Comparison of ENCODE assay signal across 26 cellular contexts in genomic region chr3:72560857-72561675, GRCh38.
DNase-seq lines count a peak whose midpoint lies in the region; ATAC-seq and TF ChIP-seq lines count a peak whose summit lies in the region.
"Had no signal": no experiment of that assay in that cellular context is flagged by ENCODE, and none has a peak within 500 bp of the region (broad histone marks: within the 10 kb centered on the region; RNA-seq: fewer than 3 reads in every experiment).

No MANE protein-coding gene starts in this region.

- peaks cover 3% of the 10 kb centered on the region for H3K27me3 Mint-ChIP-seq in brain
- H3K27me3 Mint-ChIP-seq: activated naive CD8-positive, alpha-beta T cell; stimulated activated naive CD8-positive, alpha-beta T cell treated with anti-CD3 and anti-CD28 coated beads, Interleukin-15, amount 100 ng/mL, for 72 hours had no signal

- H3K36me3 ChIP-seq in spleen = no peaks in the 10 kb centered on the region
- no peaks in the 10 kb centered on the region for H3K36me3 ChIP-seq in left lung
- no peaks in the 10 kb centered on the region for H3K36me3 ChIP-seq in testis (ENCODE audit: low read depth, missing control alignments)
- H3K36me3 ChIP-seq: transverse colon had no signal

- H3K4me3 Mint-ChIP-seq in brain = peak overlapping the region in 1 of 5 experiments; percentile 3
- H3K4me3 Mint-ChIP-seq: activated naive CD8-positive, alpha-beta T cell; CD8-positive, alpha-beta T cell; stimulated activated naive CD8-positive, alpha-beta T cell treated with anti-CD3 and anti-CD28 coated beads, Interleukin-15, amount 100 ng/mL, for 72 hours; T-helper 2 cell treated with Interferon-gamma antibody and Interleukin-4, amounts not matched to agents 5 μg/mL and 100 μg/mL, for 36 hours had no signal

- DNase-seq in DMS79 treated with DMSO at 0.1 percent for 48 hours (lab: John Stamatoyannopoulos, UW) = peak; percentile 6
- no peak for DNase-seq in DMS79 (lab: John Stamatoyannopoulos, UW)
- DNase-seq in iPS DF 19.7 (ENCODE audit: low read depth, low spot score) = peak; percentile 40
- no peak for DNase-seq in spleen
- no peak for DNase-seq in stimulated activated CD4-positive, alpha-beta T cell treated with anti-CD3 and anti-CD28 coated beads, Interleukin-2, amount 100 ng/mL, for 24 hours
- DNase-seq in left lung = no peak
- no peak for DNase-seq in testis
- DNase-seq: activated CD8-positive, alpha-beta memory T cell treated with anti-CD3 and anti-CD28 coated beads, Interleukin-2, amount 50 U/mL, for 4 hours; CD8-positive, alpha-beta T cell; left ventricle myocardium superior; MM.1S; NCI-H1436 treated with DMSO at 0.1 percent for 48 hours; NCI-H2171; NCI-H526; retina; RPMI8226; SK-N-SH; stimulated activated naive CD8-positive, alpha-beta T cell treated with anti-CD3 and anti-CD28 coated beads, Interleukin-15, amount 100 ng/mL, for 72 hours; transverse colon had no signal

- H3K4me1 ChIP-seq in spleen = peaks cover 0 to 35% (median 3%) of the 10 kb centered on the region in 6 donors
- peaks cover 0 to 17% of the 10 kb centered on the region in 2 donors for H3K4me1 ChIP-seq in left lung
- H3K4me1 ChIP-seq in testis = no peaks in the 10 kb centered on the region
- H3K4me1 ChIP-seq: transverse colon had no signal

- no peak for TF ChIP-seq POLR2A in spleen (IDR thresholded peaks at IDR 0.05)
- no peak for TF ChIP-seq POLR2A in testis (IDR thresholded peaks at IDR 0.05)

- H3K4me3 ChIP-seq in spleen (no peak overlapping the region), left lung (no peak overlapping the region), testis (no peak overlapping the region)
- H3K4me3 ChIP-seq: K562, transverse colon had no signal

- no peaks in the 10 kb centered on the region for H3K27me3 ChIP-seq in spleen (replicated peaks in 1 of 7)
- H3K27me3 ChIP-seq in left lung = no peaks in the 10 kb centered on the region
- H3K27me3 ChIP-seq in testis = no peaks in the 10 kb centered on the region
- H3K27me3 ChIP-seq: transverse colon had no signal

- intact Hi-C loops in spleen (cut with DNase I; ENCODE audit: low total_unique reads) (no loop called here), left lung (cut with DNase I) (no loop called here), testis (cut with DNase I; ENCODE audit: low total_unique reads) (no loop called here)

- peak overlapping the region; percentile 43 to 93 (median 87) for H3K27ac Mint-ChIP-seq in brain
- H3K27ac Mint-ChIP-seq: activated naive CD8-positive, alpha-beta T cell; activated T-helper 2 cell treated with anti-CD3 and anti-CD28 coated beads, Interferon-gamma antibody, Interleukin-2, Interleukin-4, amounts not matched to agents 10 μg/mL and 5 μg/mL and 100 μg/mL, durations not matched to agents 14 hours and 24 hours and 36 hours; CD8-positive, alpha-beta T cell; T-helper 2 cell treated with Interferon-gamma antibody and Interleukin-4, amounts not matched to agents 5 μg/mL and 100 μg/mL, for 36 hours had no signal

- H3K4me1 Mint-ChIP-seq in brain = peaks cover 9% of the 10 kb centered on the region
- H3K4me1 Mint-ChIP-seq: stimulated activated naive CD8-positive, alpha-beta T cell treated with anti-CD3 and anti-CD28 coated beads, Interleukin-15, amount 100 ng/mL, for 72 hours had no signal

- 74 to 87% (median 84%) methylated on average over 8 of the region's 8 CpGs for WGBS in spleen, 5 donors
- WGBS in testis, 2 donors = 74 to 88% methylated on average over 8 of the region's 8 CpGs

- ATAC-seq in left lung = no peak
- ATAC-seq: CD8-positive, alpha-beta T cell; K562; left ventricle myocardium superior; stimulated activated naive CD8-positive, alpha-beta T cell treated with anti-CD3 and anti-CD28 coated beads, Interleukin-15, amount 100 ng/mL, for 72 hours had no signal

- H3K9me3 Mint-ChIP-seq in brain = peaks cover 30 to 38% (median 35%) of the 10 kb centered on the region in 5 experiments

- no peak for TF ChIP-seq CTCF in brain (conservative IDR thresholded peaks at IDR 0.05)
- TF ChIP-seq CTCF in spleen (IDR thresholded peaks at IDR 0.05 in 8 of 11, conservative IDR thresholded peaks at IDR 0.05 in 3 of 11) = no peak
- no peak for TF ChIP-seq CTCF in left lung (IDR thresholded peaks at IDR 0.05)
- TF ChIP-seq CTCF in testis (IDR thresholded peaks at IDR 0.05) = no peak

- peaks cover 3% of the 10 kb centered on the region for H3K36me3 Mint-ChIP-seq in brain
- H3K36me3 Mint-ChIP-seq: CD8-positive, alpha-beta T cell had no signal

- H3K27ac ChIP-seq in spleen = peak overlapping the region in 7 of 8 donors; percentile 30 to 74 (median 61)
- H3K27ac ChIP-seq in left lung = no peak overlapping the region
- no peak overlapping the region for H3K27ac ChIP-seq in testis
- H3K27ac ChIP-seq: 22Rv1, transverse colon, VCaP had no signal

- H3K9me3 ChIP-seq in spleen (peaks cover 0 to 26% (median 7%) of the 10 kb centered on the region in 8 donors), left lung (peaks cover 0 to 8% of the 10 kb centered on the region in 2 donors), testis (no peaks in the 10 kb centered on the region)
- H3K9me3 ChIP-seq: SK-N-SH, transverse colon had no signal

Comparison
In these comparisons a context has a peak if more than half of its experiments do, and no peak if none do; other contexts are left out.
1. DNase-seq: peak in DMS79 treated with DMSO at 0.1 percent for 48 hours (single experiment) and iPS DF 19.7 (single experiment); none in DMS79 (single experiment), spleen (single experiment), stimulated activated CD4-positive, alpha-beta T cell treated with anti-CD3 and anti-CD28 coated beads, Interleukin-2, amount 100 ng/mL, for 24 hours (0 of 2), left lung (0 of 2) and testis (single experiment).
2. H3K27ac ChIP-seq: peak in spleen (7 of 8); none in left lung (0 of 2) and testis (0 of 2).